ENCODE assay signal across 8 cellular contexts in genomic region chr11:131694526-131695424, GRCh38.
A peak's percentile ranks its signal among the peaks of the same experiment; 100 is the strongest.
DNase-seq lines count a peak whose midpoint lies in the region; ATAC-seq, FAIRE-seq and TF ChIP-seq lines count a peak whose summit lies in the region.

No MANE protein-coding gene starts in this region.

- peak overlapping the region; percentile 17 for H2AFZ ChIP-seq in endothelial cell of umbilical vein (ENCODE audit: low read depth, low read length)

- no peak for TF ChIP-seq POLR2A in endothelial cell of umbilical vein (IDR thresholded peaks at IDR 0.05; ENCODE audit: low read depth, low read length)

- peak; percentile 83 for TF ChIP-seq CTCF in activated CD8-positive, alpha-beta T cell treated with anti-CD3 and anti-CD28 coated beads for 36 hours (IDR thresholded peaks at IDR 0.05)
- peak; percentile 92 to 97 for TF ChIP-seq CTCF in endothelial cell of umbilical vein (IDR thresholded peaks at IDR 0.05; ENCODE audit: extremely low read depth in 1 of 2, insufficient read depth in 1 of 2, low read depth in 1 of 2, low read length in 2 of 2)
- TF ChIP-seq CTCF in mesothelial cell of epicardium (IDR thresholded peaks at IDR 0.05; ENCODE audit: unreplicated experiment) = peak; percentile 98

- H3K9me1 ChIP-seq in endothelial cell of umbilical vein (replicated peaks; ENCODE audit: control insufficient read depth, extremely low read depth, insufficient read depth, low read length) = no peaks in the 10 kb centered on the region

- no peaks in the 10 kb centered on the region for H3K36me3 Mint-ChIP-seq in activated CD8-positive, alpha-beta T cell treated with anti-CD3 and anti-CD28 coated beads for 36 hours (ENCODE audit: low read depth)
- no peaks in the 10 kb centered on the region for H3K36me3 Mint-ChIP-seq in mesothelial cell of epicardium

- peak; percentile 88 for FAIRE-seq in endothelial cell of umbilical vein (lab: Jason Lieb, UNC)

- no peaks in the 10 kb centered on the region for H3K4me1 ChIP-seq in endothelial cell of umbilical vein (ENCODE audit: control insufficient read depth, extremely low read depth, insufficient read depth, low read length)

- no TSS peak for BruUV-seq in endothelial cell of umbilical vein (replicated peaks; lab: Mats Ljungman, UMichigan)

- dilution Hi-C loops in endothelial cell of umbilical vein (cut with MboI; ENCODE audit: extremely low pct_ligation_motif_present, low sequenced_read_pairs) = no loop called here

- H3K4me2 ChIP-seq in endothelial cell of umbilical vein (ENCODE audit: insufficient read depth, low read length) = peak overlapping the region; percentile 0

- H3K4me1 Mint-ChIP-seq in activated CD8-positive, alpha-beta T cell treated with anti-CD3 and anti-CD28 coated beads for 36 hours (ENCODE audit: low read depth) = no peaks in the 10 kb centered on the region
- H3K4me1 Mint-ChIP-seq in mesothelial cell of epicardium = peaks cover 41% of the 10 kb centered on the region

- DNase-seq in C1 segment of cervical spinal cord (lab: John Stamatoyannopoulos, UW) (peak in 12 of 14 donors; percentile 47 to 87 (median 74)), NCI-H226 (peak; percentile 24), endothelial cell of umbilical vein (ENCODE audit: low read depth, low spot score) (peak; percentile 75), mesothelial cell of epicardium (ENCODE audit: low spot score in 2 of 2, unreplicated experiment in 2 of 2) (peak; percentile 84 to 95)
- DNase-seq in activated CD8-positive, alpha-beta T cell treated with anti-CD3 and anti-CD28 coated beads for 36 hours = peak; percentile 69
- DNase-seq in stimulated activated CD8-positive, alpha-beta memory T cell treated with anti-CD3 and anti-CD28 coated beads, Interleukin-7, amount 100 ng/mL, for 48 hours (ENCODE audit: extremely low read depth in 1 of 2, low read depth in 1 of 2) = peak; percentile 20 to 33

- no peak overlapping the region for H3K4me3 Mint-ChIP-seq in activated CD8-positive, alpha-beta T cell treated with anti-CD3 and anti-CD28 coated beads for 36 hours
- H3K4me3 Mint-ChIP-seq in mesothelial cell of epicardium = no peak overlapping the region

- POLR2A ChIA-PET in activated CD8-positive, alpha-beta T cell treated with anti-CD3 and anti-CD28 coated beads for 36 hours (lab: Charles Lee) = no interaction called here
- POLR2A ChIA-PET in endothelial cell of umbilical vein (lab: Charles Lee) = no interaction called here

- no peak overlapping the region for H3K27ac Mint-ChIP-seq in activated CD8-positive, alpha-beta T cell treated with anti-CD3 and anti-CD28 coated beads for 36 hours
- no peak overlapping the region for H3K27ac Mint-ChIP-seq in mesothelial cell of epicardium

- H3K36me3 ChIP-seq in endothelial cell of umbilical vein (ENCODE audit: control insufficient read depth in 2 of 2, extremely low read depth in 1 of 2, insufficient read depth in 2 of 2, low read length in 2 of 2) = no peaks in the 10 kb centered on the region

- H3K9ac ChIP-seq in endothelial cell of umbilical vein (replicated peaks; ENCODE audit: extremely low read depth, insufficient read depth, low read length) = no peak overlapping the region

- no peak overlapping the region for H3K27ac ChIP-seq in endothelial cell of umbilical vein (ENCODE audit: insufficient read depth, low read depth, low read length)

- H3K79me2 ChIP-seq in endothelial cell of umbilical vein (ENCODE audit: control insufficient read depth, insufficient read depth, low read length) = no peaks in the 10 kb centered on the region

- H3K4me3 ChIP-seq in endothelial cell of umbilical vein (replicated peaks in 1 of 3; ENCODE audit: insufficient read depth in 1 of 3, low read depth in 1 of 3, low read length in 3 of 3) = no peak overlapping the region

- intact Hi-C loops in activated CD8-positive, alpha-beta T cell treated with anti-CD3 and anti-CD28 coated beads for 36 hours (cut with micrococcal nuclease) = no loop called here
- intact Hi-C loops in endothelial cell of umbilical vein (cut with micrococcal nuclease) = loop anchor here (1.0 to 2.0 kb wide), 6 partner anchors 54 to 433 kb away; no protein-coding TSS in a partner anchor

- no peaks in the 10 kb centered on the region for H3K9me3 Mint-ChIP-seq in activated CD8-positive, alpha-beta T cell treated with anti-CD3 and anti-CD28 coated beads for 36 hours
- H3K9me3 Mint-ChIP-seq in mesothelial cell of epicardium = no peaks in the 10 kb centered on the region

- ATAC-seq in GM18907 (IDR thresholded peaks at IDR 0.05; ENCODE audit: unreplicated experiment) (peak; percentile 84), HG03066 (IDR thresholded peaks at IDR 0.05; ENCODE audit: low read depth, unreplicated experiment) (peak; percentile 85)
- peak; percentile 83 for ATAC-seq in activated CD8-positive, alpha-beta T cell treated with anti-CD3 and anti-CD28 coated beads for 36 hours

- peaks cover 0 to 2% of the 10 kb centered on the region in 2 experiments for H3K27me3 ChIP-seq in endothelial cell of umbilical vein (ENCODE audit: control insufficient read depth in 2 of 2, insufficient read depth in 2 of 2, low read length in 2 of 2)

- no peaks in the 10 kb centered on the region for H4K20me1 ChIP-seq in endothelial cell of umbilical vein (replicated peaks; ENCODE audit: control insufficient read depth, extremely low read depth, insufficient read depth, low read length)

- peaks cover 34% of the 10 kb centered on the region for H3K27me3 Mint-ChIP-seq in activated CD8-positive, alpha-beta T cell treated with anti-CD3 and anti-CD28 coated beads for 36 hours
- peaks cover 90% of the 10 kb centered on the region for H3K27me3 Mint-ChIP-seq in mesothelial cell of epicardium (ENCODE audit: low read depth)

- H3K9me3 ChIP-seq in endothelial cell of umbilical vein (replicated peaks; ENCODE audit: control insufficient read depth, insufficient read depth, low read length) = no peaks in the 10 kb centered on the region

- CTCF ChIA-PET in activated CD8-positive, alpha-beta T cell treated with anti-CD3 and anti-CD28 coated beads for 36 hours (lab: Charles Lee) = interaction anchor here (0.6 to 2.6 kb wide), 16 partner anchors 10 to 933 kb away, joined by 3 to 16 read pairs (median 4); no protein-coding TSS in a partner anchor
- CTCF ChIA-PET in endothelial cell of umbilical vein (lab: Charles Lee) = interaction anchor here (0.5 to 10.9 kb wide), 64 partner anchors 10 to 1369 kb away, joined by 3 to 263 read pairs (median 5); partner anchors contain the start of gene SNX19

TF ChIP-seq in endothelial cell of umbilical vein, 7 proteins besides CTCF, POLR2A, EP300 and RAD21:
- TF ChIP-seq POLR2AphosphoS5 (IDR thresholded peaks at IDR 0.05; ENCODE audit: insufficient read depth, low read depth, low read length) = no peak
- no peak for TF ChIP-seq JUN (IDR thresholded peaks at IDR 0.05; ENCODE audit: borderline replicate concordance, insufficient read depth, insufficient read length, low read depth)
- TF ChIP-seq FOS (IDR thresholded peaks at IDR 0.05; ENCODE audit: borderline replicate concordance, insufficient read depth, low read length) = no peak
- TF ChIP-seq EZH2 (IDR thresholded peaks at IDR 0.05; ENCODE audit: borderline replicate concordance, low read depth, low read length, severe bottlenecking) = no peak
- TF ChIP-seq GATA2 (IDR thresholded peaks at IDR 0.05; ENCODE audit: insufficient read depth, insufficient read length, low read depth, low read length) = no peak
- TF ChIP-seq MAX (IDR thresholded peaks at IDR 0.05; ENCODE audit: insufficient read depth, insufficient read length) = no peak
- TF ChIP-seq MYC (IDR thresholded peaks at IDR 0.05; ENCODE audit: low read depth, low read length) = no peak

Comparison
In these comparisons a context has a peak if more than half of its experiments do, and no peak if none do; other contexts are left out.
1. DNase-seq: peak in every context shown above with its lines; median percentile 90 in mesothelial cell of epicardium; 75 in endothelial cell of umbilical vein; 74 in C1 segment of cervical spinal cord; 69 in activated CD8-positive, alpha-beta T cell treated with anti-CD3 and anti-CD28 coated beads for 36 hours; 26 in stimulated activated CD8-positive, alpha-beta memory T cell treated with anti-CD3 and anti-CD28 coated beads, Interleukin-7, amount 100 ng/mL, for 48 hours; 24 in NCI-H226.